Comparison of ENCODE assay signal across 8 cellular contexts in genomic region chr14:70600382-70601157, GRCh38. TPM values are rescaled to one million over a fixed set of nuclear protein-coding genes. Genes with fewer than 3 reads are reported as not detected.
DNase-seq lines count a peak whose midpoint lies in the region; ATAC-seq and TF ChIP-seq lines count a peak whose summit lies in the region.

Gene MED6, minus strand, starts transcription at chr14:70600655. Its CDS starts 18 bp downstream, at chr14:70600637.

- H3K27ac ChIP-seq in PC-3 (ENCODE audit: low read length): peak within 1 kb of the TSS; percentile 31

- intact Hi-C loops in PC-3 (cut with micrococcal nuclease): loop anchor here (1.0 to 2.0 kb wide), 2 partner anchors 42 to 209 kb away; partner anchors contain the start of gene MAP3K9
- intact Hi-C loops in mucosa of descending colon (cut with DNase I, micrococcal nuclease): no loop called here

- H3K36me3 ChIP-seq in PC-3 (ENCODE audit: low read depth, low read length): peaks cover 14% of the 10 kb centered on the region; the same call in 1 of the 2 replicates
- no peaks in the 10 kb centered on the region for H3K36me3 ChIP-seq in mucosa of descending colon (ENCODE audit: low read depth)

- CTCF ChIA-PET in PC-3 (lab: Charles Lee): interaction anchor here (1.3 kb wide), 1 partner anchor 217 kb away, joined by 3 read pairs; no protein-coding TSS in a partner anchor

- peaks cover 9% of the 10 kb centered on the region; the same call in 1 of the 2 replicates for H4K20me1 ChIP-seq in PC-3 (ENCODE audit: low read length)

- in situ Hi-C loops in KBM-7 (cut with MboI; ENCODE audit: low pct_unique_long_range_greater_than_20kb, low sequenced_read_pairs): no loop called here

- H3K4me1 ChIP-seq in PC-3 (ENCODE audit: insufficient read depth, low read length) (peaks cover 24% of the 10 kb centered on the region), mucosa of descending colon (ENCODE audit: low read depth) (peaks cover 10% of the 10 kb centered on the region)

- peak within 1 kb of the TSS; percentile 99 for H2AFZ ChIP-seq in PC-3 (ENCODE audit: low read length)

- POLR2A ChIA-PET in PC-3 (lab: Charles Lee; ENCODE audit: unreplicated experiment): interaction anchor here (1.2 kb wide), 1 partner anchor 209 kb away, joined by 11 read pairs; the partner anchor contains the start of gene MAP3K9

- H3F3A ChIP-seq in PC-3 (ENCODE audit: low read length, unreplicated experiment): no peaks in the 10 kb centered on the region

- no peaks in the 10 kb centered on the region for H3K27me3 ChIP-seq in PC-3 (ENCODE audit: low read length)

- peaks cover 49% of the 10 kb centered on the region for H3K79me2 ChIP-seq in PC-3 (ENCODE audit: low read length)

- TF ChIP-seq CTCF in PC-3 (conservative IDR thresholded peaks at IDR 0.05; ENCODE audit: low read depth, low read length) (no peak), epithelial cell of proximal tubule (conservative IDR thresholded peaks at IDR 0.05; ENCODE audit: low read depth, low read length) (no peak), mucosa of descending colon (IDR thresholded peaks at IDR 0.05) (no peak)

- H3K4me2 ChIP-seq in PC-3 (ENCODE audit: low read length): peak within 1 kb of the TSS; percentile 95

- no peaks in the 10 kb centered on the region for H3K9me2 ChIP-seq in PC-3 (replicated peaks; ENCODE audit: low read length)

- peak; percentile 76 for ATAC-seq in GM21528 (IDR thresholded peaks at IDR 0.05; ENCODE audit: low FRiP score, unreplicated experiment)
- peak; percentile 95 for ATAC-seq in PC-3
- peak; percentile 100 for ATAC-seq in mucosa of descending colon

- DNase-seq in D341Med (ENCODE audit: low spot score) (peak; percentile 97), KBM-7 (peak; percentile 87), PC-3 (peak; percentile 94), activated T-cell treated with anti-CD3 and anti-CD28 coated beads for 4 hours (peak; percentile 92), epithelial cell of proximal tubule (ENCODE audit: low read depth) (no peak), mucosa of descending colon (peak; percentile 94 to 97 (median 96))
- DNase-seq in stimulated activated CD8-positive, alpha-beta memory T cell treated with anti-CD3 and anti-CD28 coated beads, Interleukin-2, amount 100 ng/mL, for 48 hours (ENCODE audit: low read depth in 2 of 2): peak; percentile 83 to 90

- peak within 1 kb of the TSS; percentile 87 for H3K9ac ChIP-seq in PC-3 (ENCODE audit: low read length)

- no TSS peak for BruUV-seq in PC-3 (replicated peaks; lab: Mats Ljungman, UMichigan)

- H3K9me3 ChIP-seq in PC-3 (ENCODE audit: low read length): no peaks in the 10 kb centered on the region
- no peaks in the 10 kb centered on the region for H3K9me3 ChIP-seq in mucosa of descending colon

- peak within 1 kb of the TSS; percentile 87 for H3K4me3 ChIP-seq in PC-3 (ENCODE audit: low read length)
- H3K4me3 ChIP-seq in epithelial cell of proximal tubule (ENCODE audit: low read depth, low read length): peak within 1 kb of the TSS; percentile 74
- peak within 1 kb of the TSS; percentile 58 for H3K4me3 ChIP-seq in mucosa of descending colon

RNA-seq across cellular contexts. Expression of gene MED6, which starts in this region (rescaled TPM):
- total RNA-seq in PC-3 (2014; rRNA removed) (37.8 and 46.9 TPM in 2 replicates), epithelial cell of proximal tubule (29.0 and 29.2 TPM in 2 replicates), mucosa of descending colon (10 to 100 TPM; 24.4 to 30.9 (median 27.6) TPM)
